Comparison of ENCODE assay signal across 6 cellular contexts in genomic region chr10:47478114-47478513, GRCh38. TPM values are rescaled to one million over a fixed set of nuclear protein-coding genes. Genes with fewer than 3 reads are reported as not detected.
"Had no signal": no experiment of that assay in that cellular context is flagged by ENCODE, and none has a peak within 500 bp of the region (broad histone marks: within the 10 kb centered on the region; RNA-seq: fewer than 3 reads in every experiment).

No MANE protein-coding gene starts in this region.

RNA-seq across cellular contexts. Expression of gene ANXA8, which starts 5.8 kb away (rescaled TPM):
- total RNA-seq: H1, HepG2 had no signal
- polyA plus RNA-seq: HepG2, IgD-negative memory B cell had no signal

RNA-seq across cellular contexts. Expression of gene FAM25G, which starts 13.4 kb away (rescaled TPM):
- total RNA-seq: GM23248, H1, HepG2, HFFc6, HT1080 had no signal
- polyA plus RNA-seq: H1, HepG2, IgD-negative memory B cell had no signal
